In genomic region chr2:62197017-62197586, GRCh38 we compare ENCODE assay signal across 1 cellular context.
TF ChIP-seq lines count a peak whose summit lies in the region.

No MANE protein-coding gene starts in this region.

TF ChIP-seq in GM12878, 131 proteins besides CTCF, POLR2A, EP300 and RAD21 (continued from another document and continues in another):
- TF ChIP-seq NKRF (conservative IDR thresholded peaks at IDR 0.05) (no peak), TAF1 (IDR thresholded peaks at IDR 0.05; ENCODE audit: borderline replicate concordance, low read depth, low read length) (peak; percentile 31; the same call in 1 of the 2 replicates), BRCA1 (IDR thresholded peaks at IDR 0.05; ENCODE audit: low read depth, low read length) (no peak), ZBTB11 (CRISPR knock-in tag; IDR thresholded peaks at IDR 0.05) (no peak), KAT2A (conservative IDR thresholded peaks at IDR 0.05; ENCODE audit: control insufficient read depth, low read depth, low read length) (no peak), PRDM15 (CRISPR knock-in tag; IDR thresholded peaks at IDR 0.05) (no peak), IRF3 (IDR thresholded peaks at IDR 0.05) (no peak), POU2F2 (IDR thresholded peaks at IDR 0.05; ENCODE audit: borderline replicate concordance, low read depth, low read length) (0 out of 3 replicates have a peak, but pooled peaks have one; percentile 34), E4F1 (IDR thresholded peaks at IDR 0.05; ENCODE audit: borderline replicate concordance, partially characterized antibody) (no peak), ZBTB40 (IDR thresholded peaks at IDR 0.05; ENCODE audit: borderline replicate concordance) (no peak), RBBP5 (conservative IDR thresholded peaks at IDR 0.05) (no peak), USF2 (IDR thresholded peaks at IDR 0.05; ENCODE audit: borderline replicate concordance, low read depth, low read length) (no peak), PKNOX1 (IDR thresholded peaks at IDR 0.05) (no peak), BCLAF1 (IDR thresholded peaks at IDR 0.05) (no peak), REST (IDR thresholded peaks at IDR 0.05; ENCODE audit: low read depth, low read length) (no peak), BACH1 (IDR thresholded peaks at IDR 0.05; ENCODE audit: borderline replicate concordance) (peak; percentile 18; the same call in 1 of the 2 replicates), HDAC6 (IDR thresholded peaks at IDR 0.05; ENCODE audit: unreplicated experiment) (no peak), CBFB (IDR thresholded peaks at IDR 0.05; ENCODE audit: low read depth) (no peak), FOXK2 (IDR thresholded peaks at IDR 0.05) (no peak), TCF7 (IDR thresholded peaks at IDR 0.05; ENCODE audit: borderline replicate concordance) (no peak), TARDBP (IDR thresholded peaks at IDR 0.05; ENCODE audit: borderline replicate concordance) (no peak), FOXM1 (IDR thresholded peaks at IDR 0.05; ENCODE audit: low read depth, low read length) (no peak), IKZF2 (IDR thresholded peaks at IDR 0.05) (no peak), SMAD1 (IDR thresholded peaks at IDR 0.05; ENCODE audit: low read depth, partially characterized antibody) (peak; percentile 41)
